Comparison of ENCODE assay signal across 10 cellular contexts in genomic region chr5:144598451-144599068, GRCh38.
DNase-seq lines count a peak whose midpoint lies in the region; TF ChIP-seq lines count a peak whose summit lies in the region.
"Had no signal": no experiment of that assay in that cellular context is flagged by ENCODE, and none has a peak within 500 bp of the region (broad histone marks: within the 10 kb centered on the region; RNA-seq: fewer than 3 reads in every experiment).

No MANE protein-coding gene starts in this region.

- intact Hi-C loops in dorsolateral prefrontal cortex (cut with DNase I), result no loop called here

- peak; percentile 92 for DNase-seq in COR-L47 (lab: John Stamatoyannopoulos, UW)
- DNase-seq in NCI-H2029 treated with DMSO at 0.1 percent for 48 hours (lab: John Stamatoyannopoulos, UW), result peak; percentile 68
- peak in 3 of 10 donors; percentile 3 to 36 (median 10) for DNase-seq in dorsolateral prefrontal cortex
- DNase-seq in trophoblast cell, result no peak
- DNase-seq in NCI-H446 (lab: John Stamatoyannopoulos, UW), result no peak
- DNase-seq in activated CD4-positive, alpha-beta memory T cell treated with anti-CD3 and anti-CD28 coated beads, Interleukin-2, amount 10 ng/mL, durations not matched to agents 7 days and 5 days, result no peak
- DNase-seq in hippocampal formation (lab: John Stamatoyannopoulos, UW), result no peak

- no peaks in the 10 kb centered on the region for H4K20me1 ChIP-seq in neural cell (ENCODE audit: insufficient read depth)
- H4K20me1 ChIP-seq: BLaER1 had no signal

- no peak overlapping the region for H3K4me3 Mint-ChIP-seq in activated CD4-positive, alpha-beta memory T cell treated with anti-CD3 and anti-CD28 coated beads, Interleukin-2, amount 10 ng/mL, durations not matched to agents 7 days and 5 days

- no peak overlapping the region for H3K14ac ChIP-seq in trophoblast cell (ENCODE audit: low read length)

- H3K9me3 Mint-ChIP-seq in activated CD4-positive, alpha-beta memory T cell treated with anti-CD3 and anti-CD28 coated beads, Interleukin-2, amount 10 ng/mL, durations not matched to agents 7 days and 5 days, result peaks cover 10% of the 10 kb centered on the region

- CTCF ChIA-PET in activated CD4-positive, alpha-beta memory T cell treated with anti-CD3 and anti-CD28 coated beads, Interleukin-2, amount 10 ng/mL, durations not matched to agents 7 days and 5 days (lab: Charles Lee), result no interaction called here

- H3K27ac ChIP-seq in dorsolateral prefrontal cortex, result peak overlapping the region in 51 of 59 donors; percentile 4 to 89 (median 68)
- peak overlapping the region; percentile 29 for H3K27ac ChIP-seq in neural cell (ENCODE audit: low read length)
- no peak overlapping the region for H3K27ac ChIP-seq in trophoblast cell (ENCODE audit: low read depth, low read length)
- H3K27ac ChIP-seq: BLaER1 had no signal

- H3K9me3 ChIP-seq in neural cell (ENCODE audit: low read length), result no peaks in the 10 kb centered on the region
- no peaks in the 10 kb centered on the region for H3K9me3 ChIP-seq in trophoblast cell (ENCODE audit: insufficient read depth, low read depth, low read length)

- H3F3A ChIP-seq in neural cell (ENCODE audit: insufficient read depth, low read length, poor library complexity, severe bottlenecking), result no peaks in the 10 kb centered on the region

- H3K4me3 ChIP-seq in dorsolateral prefrontal cortex (peak overlapping the region in 57 of 59 donors; percentile 3 to 63 (median 43)), neural cell (ENCODE audit: low read length) (peak overlapping the region; percentile 47), trophoblast cell (ENCODE audit: low read depth, low read length) (no peak overlapping the region)
- H3K4me3 ChIP-seq: BLaER1 had no signal

- H4K91ac ChIP-seq in trophoblast cell (ENCODE audit: low read depth, low read length), result no peak overlapping the region

- no peak for TF ChIP-seq EP300 in neural cell (conservative IDR thresholded peaks at IDR 0.05; ENCODE audit: poor library complexity, severe bottlenecking)

- no peak overlapping the region for H2BK12ac ChIP-seq in trophoblast cell (ENCODE audit: low read length)

- TF ChIP-seq CTCF in dorsolateral prefrontal cortex (IDR thresholded peaks at IDR 0.05 in 54 of 56, conservative IDR thresholded peaks at IDR 0.05 in 2 of 56; ENCODE audit: low read depth in 1 of 56, partially characterized antibody in 56 of 56), result no peak
- no peak for TF ChIP-seq CTCF in neural cell (IDR thresholded peaks at IDR 0.05; ENCODE audit: poor library complexity, severe bottlenecking)

- H3K27me3 ChIP-seq in dorsolateral prefrontal cortex (peaks cover 0 to 20% (median 0%) of the 10 kb centered on the region in 45 donors), neural cell (ENCODE audit: insufficient read depth, low read depth, low read length) (no peaks in the 10 kb centered on the region), trophoblast cell (ENCODE audit: insufficient read depth, low read length) (no peaks in the 10 kb centered on the region)
- H3K27me3 ChIP-seq: BLaER1 had no signal

- H3K9me2 ChIP-seq in neural cell (ENCODE audit: insufficient read depth, low read length), result no peaks in the 10 kb centered on the region

- H4K12ac ChIP-seq in trophoblast cell (ENCODE audit: low read depth, low read length), result no peak overlapping the region

- H2BK5ac ChIP-seq in trophoblast cell (ENCODE audit: low read depth, low read length, poor library complexity), result no peak overlapping the region

- H3K36me3 Mint-ChIP-seq in activated CD4-positive, alpha-beta memory T cell treated with anti-CD3 and anti-CD28 coated beads, Interleukin-2, amount 10 ng/mL, durations not matched to agents 7 days and 5 days (ENCODE audit: low read depth), result no peaks in the 10 kb centered on the region
- H3K36me3 Mint-ChIP-seq: brain had no signal

- H3K23ac ChIP-seq in trophoblast cell (ENCODE audit: low read length), result no peak overlapping the region

- H2AFZ ChIP-seq in neural cell (ENCODE audit: low read depth, low read length) (no peak overlapping the region), trophoblast cell (ENCODE audit: insufficient read depth, low read length, poor library complexity) (no peak overlapping the region)

- H3K4ac ChIP-seq in trophoblast cell (ENCODE audit: low read depth, low read length), result no peak overlapping the region

- no peaks in the 10 kb centered on the region for H3K4me1 Mint-ChIP-seq in activated CD4-positive, alpha-beta memory T cell treated with anti-CD3 and anti-CD28 coated beads, Interleukin-2, amount 10 ng/mL, durations not matched to agents 7 days and 5 days
- H3K4me1 Mint-ChIP-seq: brain had no signal

- H3K79me1 ChIP-seq in trophoblast cell (ENCODE audit: low read length), result no peaks in the 10 kb centered on the region

- H3K36me3 ChIP-seq in neural cell (ENCODE audit: insufficient read depth, low read length), result no peaks in the 10 kb centered on the region
- H3K36me3 ChIP-seq in trophoblast cell (ENCODE audit: control insufficient read depth in 1 of 2, insufficient read depth in 2 of 2, low read length in 2 of 2), result no peaks in the 10 kb centered on the region
- H3K36me3 ChIP-seq: BLaER1 had no signal

- H2AK5ac ChIP-seq in trophoblast cell (ENCODE audit: low read length), result no peak overlapping the region

- no peak overlapping the region for H3K9ac ChIP-seq in neural cell (ENCODE audit: low read length)
- no peak overlapping the region for H3K9ac ChIP-seq in trophoblast cell (ENCODE audit: low read length)
- H3K9ac ChIP-seq: BLaER1 had no signal

- no peaks in the 10 kb centered on the region for H3K27me3 Mint-ChIP-seq in activated CD4-positive, alpha-beta memory T cell treated with anti-CD3 and anti-CD28 coated beads, Interleukin-2, amount 10 ng/mL, durations not matched to agents 7 days and 5 days
- H3K27me3 Mint-ChIP-seq: brain had no signal

- H3K79me2 ChIP-seq in neural cell (replicated peaks; ENCODE audit: insufficient read depth, low read length), result no peaks in the 10 kb centered on the region
- H3K79me2 ChIP-seq in trophoblast cell (ENCODE audit: control insufficient read depth, insufficient read depth, low read length, poor library complexity), result no peaks in the 10 kb centered on the region

- H3K4me2 ChIP-seq in neural cell (ENCODE audit: low read length), result no peak overlapping the region
- H3K4me2 ChIP-seq in trophoblast cell (ENCODE audit: low read length), result no peak overlapping the region
- H3K4me2 ChIP-seq: BLaER1 had no signal

- POLR2A ChIA-PET in activated CD4-positive, alpha-beta memory T cell treated with anti-CD3 and anti-CD28 coated beads, Interleukin-2, amount 10 ng/mL, durations not matched to agents 7 days and 5 days (lab: Charles Lee), result no interaction called here

- H3K4me1 ChIP-seq in trophoblast cell (ENCODE audit: control insufficient read depth in 1 of 2, insufficient read depth in 2 of 2, low read length in 2 of 2), result peaks cover 0 to 7% of the 10 kb centered on the region in 2 experiments
- H3K4me1 ChIP-seq: BLaER1 had no signal

- no peak overlapping the region for H3K18ac ChIP-seq in trophoblast cell (ENCODE audit: low read length)

- no peak overlapping the region for H3K27ac Mint-ChIP-seq in activated CD4-positive, alpha-beta memory T cell treated with anti-CD3 and anti-CD28 coated beads, Interleukin-2, amount 10 ng/mL, durations not matched to agents 7 days and 5 days
- H3K27ac Mint-ChIP-seq: brain had no signal

- TF ChIP-seq RAD21 in neural cell (conservative IDR thresholded peaks at IDR 0.05), result no peak

- no CpG with 5 or more reads among the region's 30 CpGs for WGBS in trophoblast cell (ENCODE audit: extremely low coverage, insufficient coverage, insufficient read length)

- H4K8ac ChIP-seq in trophoblast cell (ENCODE audit: low read depth, low read length), result no peak overlapping the region

- no peak overlapping the region for H2BK120ac ChIP-seq in trophoblast cell (ENCODE audit: insufficient read depth, low read length, poor library complexity)

TF ChIP-seq in neural cell, 6 proteins besides CTCF, POLR2A, EP300 and RAD21:
- TF ChIP-seq MXI1 (conservative IDR thresholded peaks at IDR 0.05; ENCODE audit: poor library complexity, severe bottlenecking), result no peak
- TF ChIP-seq TAF1 (IDR thresholded peaks at IDR 0.05; ENCODE audit: low read depth), result no peak
- no peak for TF ChIP-seq SMC3 (conservative IDR thresholded peaks at IDR 0.05; ENCODE audit: poor library complexity)
- TF ChIP-seq REST (IDR thresholded peaks at IDR 0.05; ENCODE audit: borderline replicate concordance), result no peak
- peak; percentile 30 for TF ChIP-seq POLR2AphosphoS5 (IDR thresholded peaks at IDR 0.05)

Comparison
In these comparisons a context has a peak if more than half of its experiments do, and no peak if none do; other contexts are left out.
1. DNase-seq: peak in COR-L47 (single experiment) and NCI-H2029 treated with DMSO at 0.1 percent for 48 hours (single experiment); none in trophoblast cell (0 of 2), NCI-H446 (0 of 2), activated CD4-positive, alpha-beta memory T cell treated with anti-CD3 and anti-CD28 coated beads, Interleukin-2, amount 10 ng/mL, durations not matched to agents 7 days and 5 days (single experiment) and hippocampal formation (0 of 2).